In genomic region chr3:149969110-149969944, GRCh38 we compare ENCODE assay signal across 8 cellular contexts. TPM values are rescaled to one million over a fixed set of nuclear protein-coding genes. Genes with fewer than 3 reads are reported as not detected.
DNase-seq lines count a peak whose midpoint lies in the region; ATAC-seq and TF ChIP-seq lines count a peak whose summit lies in the region.

No MANE protein-coding gene starts in this region.

- no TSS peak for BruUV-seq in OCI-LY7 (replicated peaks; lab: Mats Ljungman, UMichigan)

- no peak overlapping the region for H3K27ac ChIP-seq in CD4-positive, alpha-beta memory T cell (ENCODE audit: low read depth, low read length)
- H3K27ac ChIP-seq in OCI-LY7 (ENCODE audit: low read depth, low read length, poor library complexity, severe bottlenecking) (no peak overlapping the region), cingulate gyrus (ENCODE audit: low read depth, low read length) (peak overlapping the region; percentile 25), layer of hippocampus (ENCODE audit: low read depth, low read length) (peak overlapping the region; percentile 92)

- peaks cover 12% of the 10 kb centered on the region for H3K4me1 ChIP-seq in CD4-positive, alpha-beta memory T cell (ENCODE audit: insufficient read depth, low read length)
- peaks cover 8% of the 10 kb centered on the region for H3K4me1 ChIP-seq in OCI-LY7 (ENCODE audit: insufficient read depth, low read length, poor library complexity, severe bottlenecking)

- no peaks in the 10 kb centered on the region for H3K9me3 ChIP-seq in CD4-positive, alpha-beta memory T cell (ENCODE audit: control insufficient read depth in 1 of 2, low read length in 2 of 2)
- no peaks in the 10 kb centered on the region for H3K9me3 ChIP-seq in OCI-LY7 (ENCODE audit: low read length)

- H3K36me3 Mint-ChIP-seq in CD4-positive, alpha-beta memory T cell: peaks cover 0 to 10% of the 10 kb centered on the region in 2 donors

- CTCF ChIA-PET in CD4-positive, alpha-beta memory T cell (lab: Charles Lee; ENCODE audit: partially characterized antibody): interaction anchor here (0.8 to 5.6 kb wide), 9 partner anchors 11 to 253 kb away, joined by 3 to 63 read pairs (median 8); no protein-coding TSS in a partner anchor
- CTCF ChIA-PET in OCI-LY7 (lab: Charles Lee; ENCODE audit: unreplicated experiment): interaction anchor here (0.6 kb wide), 1 partner anchor 253 kb away, joined by 3 read pairs; no protein-coding TSS in a partner anchor

- H3K4me1 Mint-ChIP-seq in CD4-positive, alpha-beta memory T cell: peaks cover 14 to 20% (median 18%) of the 10 kb centered on the region in 4 donors
- peaks cover 15% of the 10 kb centered on the region for H3K4me1 Mint-ChIP-seq in stimulated activated naive CD8-positive, alpha-beta T cell treated with anti-CD3 and anti-CD28 coated beads, Interleukin-15, amount 100 ng/mL, for 72 hours

- peak overlapping the region; percentile 63 to 90 (median 78) for H3K27ac Mint-ChIP-seq in CD4-positive, alpha-beta memory T cell
- H3K27ac Mint-ChIP-seq in stimulated activated naive CD8-positive, alpha-beta T cell treated with anti-CD3 and anti-CD28 coated beads, Interleukin-15, amount 100 ng/mL, for 72 hours: no peak overlapping the region

- H3K79me2 ChIP-seq in OCI-LY7 (ENCODE audit: insufficient read depth, low read depth, low read length): no peaks in the 10 kb centered on the region

- peaks cover 0 to under 1% (median 0%) of the 10 kb centered on the region in 8 donors for H3K9me3 Mint-ChIP-seq in CD4-positive, alpha-beta memory T cell
- no peaks in the 10 kb centered on the region for H3K9me3 Mint-ChIP-seq in stimulated activated naive CD8-positive, alpha-beta T cell treated with anti-CD3 and anti-CD28 coated beads, Interleukin-15, amount 100 ng/mL, for 72 hours

- peak overlapping the region; percentile 8 to 44 for H3K4me3 ChIP-seq in CD4-positive, alpha-beta memory T cell (ENCODE audit: low read length in 2 of 2)
- H3K4me3 ChIP-seq in OCI-LY7 (ENCODE audit: low read depth, low read length, poor library complexity, severe bottlenecking): peak overlapping the region; percentile 71

- H3K36me3 ChIP-seq in CD4-positive, alpha-beta memory T cell (ENCODE audit: insufficient read depth, low read length): no peaks in the 10 kb centered on the region
- H3K36me3 ChIP-seq in OCI-LY7 (ENCODE audit: insufficient read depth, low read length): no peaks in the 10 kb centered on the region

- H3K4me3 Mint-ChIP-seq in CD4-positive, alpha-beta memory T cell: peak overlapping the region; percentile 83 to 95 (median 89)
- peak overlapping the region; percentile 77 to 87 for H3K4me3 Mint-ChIP-seq in stimulated activated naive CD8-positive, alpha-beta T cell treated with anti-CD3 and anti-CD28 coated beads, Interleukin-15, amount 100 ng/mL, for 72 hours

- H3K9me2 ChIP-seq in OCI-LY7 (ENCODE audit: insufficient read depth, low read length): no peaks in the 10 kb centered on the region

- intact Hi-C loops in CD4-positive, alpha-beta memory T cell (cut with micrococcal nuclease): no loop called here
- intact Hi-C loops in OCI-LY7 (cut with micrococcal nuclease; ENCODE audit: unreplicated experiment): loop anchor here (5.0 kb wide), 1 partner anchor 253 kb away; no protein-coding TSS in a partner anchor

- 0 out of 2 replicates have a peak overlapping the region, but pooled peaks have one; percentile 49 for H2AFZ ChIP-seq in OCI-LY7 (ENCODE audit: low read length)

- peaks cover 7 to 13% of the 10 kb centered on the region in 2 donors for H3K27me3 Mint-ChIP-seq in CD4-positive, alpha-beta memory T cell
- H3K27me3 Mint-ChIP-seq in stimulated activated naive CD8-positive, alpha-beta T cell treated with anti-CD3 and anti-CD28 coated beads, Interleukin-15, amount 100 ng/mL, for 72 hours: peaks cover 23% of the 10 kb centered on the region

- POLR2A ChIA-PET in CD4-positive, alpha-beta memory T cell (lab: Charles Lee; ENCODE audit: partially characterized antibody): interaction anchor here (1.0 to 1.4 kb wide), 2 partner anchors 8 to 794 kb away, joined by 3 to 4 read pairs; partner anchors contain the start of gene SIAH2
- POLR2A ChIA-PET in OCI-LY7 (lab: Charles Lee): interaction anchor here (0.6 to 1.1 kb wide), 9 partner anchors 11 to 576 kb away, joined by 3 to 5 read pairs (median 4); no protein-coding TSS in a partner anchor

- peak overlapping the region; percentile 94 for H3K4me2 ChIP-seq in OCI-LY7 (ENCODE audit: low read length)

- no peak for DNase-seq in CD4-positive, alpha-beta memory T cell
- DNase-seq in HK-2 (ENCODE audit: unreplicated experiment) (peak; percentile 76), OCI-LY7 (ENCODE audit: low spot score) (no peak)
- no peak for DNase-seq in stimulated activated naive CD8-positive, alpha-beta T cell treated with anti-CD3 and anti-CD28 coated beads, Interleukin-15, amount 100 ng/mL, for 72 hours

- H4K20me1 ChIP-seq in OCI-LY7 (ENCODE audit: insufficient read depth, low read length): no peaks in the 10 kb centered on the region; the same call in 1 of the 2 replicates

- ATAC-seq in stimulated activated naive CD8-positive, alpha-beta T cell treated with anti-CD3 and anti-CD28 coated beads, Interleukin-15, amount 100 ng/mL, for 72 hours: no peak
- no peak for ATAC-seq in GM19395 (IDR thresholded peaks at IDR 0.05; ENCODE audit: unreplicated experiment)
- no peak for ATAC-seq in HG03135 (IDR thresholded peaks at IDR 0.05; ENCODE audit: unreplicated experiment)

- H3K27me3 ChIP-seq in CD4-positive, alpha-beta memory T cell (ENCODE audit: insufficient read depth, low read length): peaks cover 7% of the 10 kb centered on the region
- no peaks in the 10 kb centered on the region for H3K27me3 ChIP-seq in layer of hippocampus (ENCODE audit: control insufficient read depth, insufficient read depth, low read length)

- TF ChIP-seq CTCF in OCI-LY7 (conservative IDR thresholded peaks at IDR 0.05; ENCODE audit: low read length): no peak

RNA-seq across cellular contexts. Expression of gene PFN2, which starts 1.4 kb away (rescaled TPM):
- total RNA-seq in CD4-positive, alpha-beta memory T cell: 10 to 100 TPM; 10.6 to 14.1 TPM
- 10 to 100 TPM in 1 of 2 donors, 1 to 10 TPM in 1; 6.8 to 16.9 TPM for polyA plus RNA-seq in CD4-positive, alpha-beta memory T cell
- 2.6 TPM in 2 replicates for total RNA-seq in OCI-LY7 (2014; rRNA removed; shearing (Covaris generic))
- 24.7 and 32.3 TPM in 2 replicates for total RNA-seq in OCI-LY7 (2022)

Comparison
In these comparisons a context has a peak if more than half of its experiments do, and no peak if none do; other contexts are left out.
1. H3K27ac ChIP-seq: peak in cingulate gyrus (single experiment) and layer of hippocampus (single experiment); none in CD4-positive, alpha-beta memory T cell (single experiment) and OCI-LY7 (single experiment).
2. H3K27ac Mint-ChIP-seq: peak in CD4-positive, alpha-beta memory T cell (7 of 7); none in stimulated activated naive CD8-positive, alpha-beta T cell treated with anti-CD3 and anti-CD28 coated beads, Interleukin-15, amount 100 ng/mL, for 72 hours (0 of 2).